In the genomic region with DNA sequence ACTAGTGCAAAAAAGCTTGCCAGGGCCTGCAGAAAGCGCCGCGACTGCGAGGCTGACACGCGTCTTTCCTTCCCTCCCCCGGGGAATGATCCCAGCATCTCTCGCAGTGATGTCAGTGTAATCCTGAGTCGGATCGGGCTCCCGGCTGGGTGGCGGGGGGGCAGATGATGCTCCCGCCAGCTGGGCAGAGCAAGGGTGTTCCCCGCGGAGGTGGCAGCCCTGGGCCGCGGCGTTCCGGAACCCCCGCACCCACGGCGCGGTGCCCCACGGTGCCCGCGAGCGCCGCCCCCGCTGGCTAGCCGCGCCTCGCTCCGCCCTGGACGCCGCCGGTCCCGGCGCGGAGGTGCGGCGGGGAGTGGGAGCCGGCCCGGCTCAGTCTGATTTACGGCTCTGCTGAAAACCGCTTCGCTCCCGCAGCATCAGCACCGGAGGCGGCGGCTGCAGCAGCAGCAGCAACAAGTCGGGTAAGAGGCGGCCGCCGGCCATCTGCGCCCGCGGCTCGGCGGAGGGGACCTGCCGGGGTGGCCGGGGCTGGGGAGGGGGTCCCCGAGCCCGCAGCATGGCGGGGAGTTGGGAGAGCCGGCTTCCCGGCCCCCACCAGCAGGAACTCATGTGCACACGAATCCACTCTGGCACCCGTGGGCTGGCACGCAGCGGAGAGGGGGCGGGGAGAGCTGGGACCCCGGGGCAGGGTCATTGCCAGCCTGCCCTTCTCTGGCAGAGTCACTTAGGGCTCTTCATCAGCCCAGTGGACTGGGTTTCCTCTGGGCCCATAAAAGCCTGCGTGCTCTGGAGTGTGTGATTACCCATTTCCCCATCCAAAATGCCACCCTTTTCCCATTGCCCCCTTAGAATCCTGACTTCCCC, we compare ENCODE assay signal across 8 cellular contexts. TPM values are rescaled to one million over a fixed set of nuclear protein-coding genes. Genes with fewer than 3 reads are reported as not detected.
DNase-seq lines count a peak whose midpoint lies in the region.

A gene with protein sequence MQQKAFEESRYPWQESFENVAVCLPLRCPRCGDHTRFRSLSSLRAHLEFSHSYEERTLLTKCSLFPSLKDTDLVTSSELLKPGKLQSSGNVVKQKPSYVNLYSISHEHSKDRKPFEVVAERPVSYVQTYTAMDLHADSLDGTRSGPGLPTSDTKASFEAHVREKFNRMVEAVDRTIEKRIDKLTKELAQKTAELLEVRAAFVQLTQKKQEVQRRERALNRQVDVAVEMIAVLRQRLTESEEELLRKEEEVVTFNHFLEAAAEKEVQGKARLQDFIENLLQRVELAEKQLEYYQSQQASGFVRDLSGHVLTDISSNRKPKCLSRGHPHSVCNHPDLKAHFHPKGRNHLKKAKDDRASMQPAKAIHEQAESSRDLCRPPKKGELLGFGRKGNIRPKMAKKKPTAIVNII (plus strand): TSS at position 375 of the 867 bp plus-strand sequence. CDS start 1,825 bp downstream, outside the sequence.

- in situ Hi-C loops in SK-MEL-5 (cut with HindIII; ENCODE audit: low pct_unique_long_range_greater_than_20kb, low sequenced_read_pairs), result no loop called here

- peak within 1 kb of the TSS; percentile 98 for H3K27ac ChIP-seq in angular gyrus (ENCODE audit: low read depth, low read length)

- DNase-seq in NCI-H2227 (lab: John Stamatoyannopoulos, UW; ENCODE audit: unreplicated experiment) (peak; percentile 59), NCI-H2227 treated with DMSO at 0.1 percent for 48 hours (lab: John Stamatoyannopoulos, UW) (no peak), SK-MEL-5 (ENCODE audit: low read depth, low spot score) (peak; percentile 32), hepatic stellate cell (ENCODE audit: low spot score) (peak; percentile 64), putamen (ENCODE audit: low spot score) (peak; percentile 85), NCI-H2107 treated with DMSO at 0.1 percent for 48 hours (lab: John Stamatoyannopoulos, UW; ENCODE audit: unreplicated experiment) (no peak), UCSD-AML1 (lab: John Stamatoyannopoulos, UW; ENCODE audit: unreplicated experiment) (no peak)

RNA-seq across cellular contexts. Expression of the gene that starts here (rescaled TPM):
- total RNA-seq in SK-MEL-5 (2014; rRNA removed; shearing (Covaris generic)), result 1.0 and 1.6 TPM in 2 replicates
- polyA plus RNA-seq in SK-MEL-5 (2015; cell fraction: cytosol; rRNA removed), result 1.4 and 2.0 TPM in 2 replicates
- 3.6 and 4.0 TPM in 2 replicates for polyA plus RNA-seq in SK-MEL-5 (2015; cell fraction: nucleus; rRNA removed)

Comparison
In these comparisons a context has a peak if more than half of its experiments do, and no peak if none do; other contexts are left out.
1. DNase-seq: peak in NCI-H2227 (single experiment), SK-MEL-5 (single experiment), hepatic stellate cell (single experiment) and putamen (single experiment); none in NCI-H2227 treated with DMSO at 0.1 percent for 48 hours (single experiment), NCI-H2107 treated with DMSO at 0.1 percent for 48 hours (single experiment) and UCSD-AML1 (single experiment).